Comparison of ENCODE assay signal across 8 cellular contexts in the genomic region with DNA sequence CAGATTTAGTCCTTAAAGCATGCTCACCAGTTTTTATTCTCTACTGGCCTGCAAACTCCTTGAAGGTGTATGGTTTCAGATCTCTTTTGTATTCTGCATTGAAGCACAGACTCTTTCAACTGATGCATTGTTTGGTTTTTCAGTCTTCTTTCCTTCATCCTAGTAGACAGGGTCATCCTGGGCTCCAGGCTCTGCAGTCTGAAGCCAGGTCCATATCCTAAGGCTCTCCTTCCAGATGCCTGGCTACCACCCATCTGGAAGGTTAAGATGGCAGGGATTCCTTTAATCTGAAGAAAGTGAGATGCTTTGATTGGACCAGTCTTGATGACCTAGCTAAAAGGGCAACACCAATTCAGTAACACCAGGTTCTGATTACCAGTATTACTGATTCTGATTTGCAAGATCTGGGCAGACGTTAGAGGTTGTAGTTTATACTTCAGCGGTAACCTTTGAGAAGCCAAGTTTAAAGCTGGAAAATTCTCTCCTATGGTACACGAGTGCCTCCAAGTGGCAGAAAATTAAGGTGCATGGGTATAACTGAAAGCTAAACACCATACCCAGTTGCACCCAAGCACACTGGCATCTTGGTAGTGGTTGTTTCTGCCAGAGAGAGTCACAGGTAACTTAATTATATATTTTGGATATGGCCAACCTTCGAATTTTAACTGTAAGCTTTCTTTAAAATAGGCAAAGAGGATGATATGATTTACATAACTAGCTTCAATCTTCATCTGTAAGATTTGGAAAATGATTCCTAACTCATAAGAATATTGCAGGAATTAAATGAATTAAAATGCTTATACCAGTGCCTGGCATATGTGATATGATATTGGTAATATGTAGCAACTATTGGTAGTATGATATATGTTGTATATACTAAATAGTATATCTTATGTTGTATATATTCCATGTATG.
A peak's percentile ranks its signal among the peaks of the same experiment; 100 is the strongest.
DNase-seq lines count a peak whose midpoint lies in the region; ATAC-seq, FAIRE-seq and TF ChIP-seq lines count a peak whose summit lies in the region.

No MANE protein-coding gene starts in this region.

- peak; percentile 82 for FAIRE-seq in keratinocyte (lab: Jason Lieb, UNC)

- H3K9me3 ChIP-seq in keratinocyte (ENCODE audit: control insufficient read depth, low read depth, low read length), result no peaks in the 10 kb centered on the region

- no peak overlapping the region for H3K9ac ChIP-seq in keratinocyte (ENCODE audit: control insufficient read depth, extremely low read depth, insufficient read depth, low read length)

- H2AFZ ChIP-seq in keratinocyte (ENCODE audit: control insufficient read depth, low read length), result peak overlapping the region; percentile 41

- dilution Hi-C loops in keratinocyte (cut with MboI; ENCODE audit: extremely low pct_ligation_motif_present, low sequenced_read_pairs), result no loop called here

- H3K4me1 Mint-ChIP-seq in activated naive CD8-positive, alpha-beta T cell treated with anti-CD3 and anti-CD28 coated beads, Interleukin-2, amount 50 U/mL, for 24 hours, result no peaks in the 10 kb centered on the region

- H3K27me3 ChIP-seq in keratinocyte (ENCODE audit: control insufficient read depth, extremely low read depth, insufficient read depth, low read length), result no peaks in the 10 kb centered on the region

- H3K36me3 Mint-ChIP-seq in activated naive CD8-positive, alpha-beta T cell treated with anti-CD3 and anti-CD28 coated beads, Interleukin-2, amount 50 U/mL, for 24 hours (ENCODE audit: low read depth), result no peaks in the 10 kb centered on the region

- H3K27ac ChIP-seq in keratinocyte (ENCODE audit: control insufficient read depth, insufficient read depth, low read length), result no peak overlapping the region

- no peaks in the 10 kb centered on the region for H3K4me1 ChIP-seq in keratinocyte (ENCODE audit: control insufficient read depth, extremely low read depth, insufficient read depth, low read length)

- peak; percentile 72 to 83 (median 82) for TF ChIP-seq CTCF in keratinocyte (optimal IDR thresholded peaks at IDR 0.05 in 1 of 3, IDR thresholded peaks at IDR 0.05 in 1 of 3, conservative IDR thresholded peaks at IDR 0.05 in 1 of 3; ENCODE audit: extremely low read depth in 1 of 3, insufficient read depth in 2 of 3, low read length in 3 of 3)

- peak; percentile 75 for ATAC-seq in Right ventricle myocardium superior (ENCODE audit: poor library complexity)
- no peak for ATAC-seq in activated naive CD8-positive, alpha-beta T cell treated with anti-CD3 and anti-CD28 coated beads, Interleukin-2, amount 50 U/mL, for 24 hours
- no peak for ATAC-seq in HG02870 (IDR thresholded peaks at IDR 0.05; ENCODE audit: unreplicated experiment)
- ATAC-seq in GM21825 (IDR thresholded peaks at IDR 0.05; ENCODE audit: unreplicated experiment), result no peak

- no peaks in the 10 kb centered on the region for H3K36me3 ChIP-seq in keratinocyte (ENCODE audit: control insufficient read depth in 2 of 2, extremely low read depth in 1 of 2, insufficient read depth in 2 of 2, low read length in 2 of 2)

- no peaks in the 10 kb centered on the region for H3K27me3 Mint-ChIP-seq in activated naive CD8-positive, alpha-beta T cell treated with anti-CD3 and anti-CD28 coated beads, Interleukin-2, amount 50 U/mL, for 24 hours

- H4K20me1 ChIP-seq in keratinocyte (ENCODE audit: control insufficient read depth, extremely low read depth, insufficient read depth, low read length), result no peaks in the 10 kb centered on the region

- peaks cover 7% of the 10 kb centered on the region for H3K9me3 Mint-ChIP-seq in activated naive CD8-positive, alpha-beta T cell treated with anti-CD3 and anti-CD28 coated beads, Interleukin-2, amount 50 U/mL, for 24 hours

- no peak overlapping the region for H3K4me3 Mint-ChIP-seq in activated naive CD8-positive, alpha-beta T cell treated with anti-CD3 and anti-CD28 coated beads, Interleukin-2, amount 50 U/mL, for 24 hours

- intact Hi-C loops in Right ventricle myocardium superior (cut with DNase I), result no loop called here
- intact Hi-C loops in cardiac septum (cut with DNase I), result no loop called here

- no peak overlapping the region for H3K27ac Mint-ChIP-seq in activated naive CD8-positive, alpha-beta T cell treated with anti-CD3 and anti-CD28 coated beads, Interleukin-2, amount 50 U/mL, for 24 hours

- H3K4me3 ChIP-seq in keratinocyte (ENCODE audit: control insufficient read depth in 2 of 3, extremely low read depth in 1 of 3, insufficient read depth in 2 of 3, low read depth in 1 of 3, low read length in 3 of 3), result no peak overlapping the region

- H3K4me2 ChIP-seq in keratinocyte (ENCODE audit: control insufficient read depth, extremely low read depth, insufficient read depth, low read depth, low read length), result no peak overlapping the region

- no peaks in the 10 kb centered on the region for H3K79me2 ChIP-seq in keratinocyte (ENCODE audit: control insufficient read depth, insufficient read depth, low read length)

- DNase-seq in Right ventricle myocardium superior (no peak), cardiac septum (ENCODE audit: low spot score) (no peak), NCI-H1694 treated with DMSO at 0.1 percent for 48 hours (lab: John Stamatoyannopoulos, UW) (peak; percentile 12), keratinocyte (ENCODE audit: low read depth, low spot score) (peak; percentile 13)
- peak; percentile 2 for DNase-seq in activated naive CD8-positive, alpha-beta T cell treated with anti-CD3 and anti-CD28 coated beads, Interleukin-2, amount 50 U/mL, for 24 hours
- DNase-seq in stimulated activated naive CD4-positive, alpha-beta T cell treated with Interleukin-2 at 50 U/mL for 16 hours (lab: John Stamatoyannopoulos, UW), result no peak

- H3K9me1 ChIP-seq in keratinocyte (ENCODE audit: control insufficient read depth, extremely low read depth, insufficient read depth, low read length), result no peaks in the 10 kb centered on the region

Comparison
In these comparisons a context has a peak if more than half of its experiments do, and no peak if none do; other contexts are left out.
1. DNase-seq: peak in NCI-H1694 treated with DMSO at 0.1 percent for 48 hours (single experiment), activated naive CD8-positive, alpha-beta T cell treated with anti-CD3 and anti-CD28 coated beads, Interleukin-2, amount 50 U/mL, for 24 hours (single experiment) and keratinocyte (single experiment); none in Right ventricle myocardium superior (single experiment), cardiac septum (single experiment) and stimulated activated naive CD4-positive, alpha-beta T cell treated with Interleukin-2 at 50 U/mL for 16 hours (single experiment).